19 cellular contexts compared by ENCODE assay signal in the genomic region with DNA sequence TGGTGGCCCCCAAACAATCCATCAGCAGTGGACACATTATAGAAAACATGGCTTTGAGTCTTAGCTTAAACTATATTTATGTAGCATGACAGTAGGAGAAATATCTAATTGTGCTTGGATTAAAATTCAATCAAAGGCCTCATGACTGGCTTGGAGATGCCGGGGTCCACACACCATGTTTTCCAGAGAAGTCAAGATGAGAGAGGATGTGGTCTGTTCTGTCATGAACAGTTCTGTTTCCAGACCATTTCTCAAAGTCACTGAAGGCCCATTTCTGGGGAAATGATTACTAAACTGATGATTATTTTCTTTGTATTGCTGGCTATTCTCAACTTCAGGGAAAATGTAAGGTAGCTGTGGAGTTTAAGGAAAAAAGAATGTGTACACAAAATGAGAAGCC.
DNase-seq lines count a peak whose midpoint lies in the region; ATAC-seq and TF ChIP-seq lines count a peak whose summit lies in the region.
"Had no signal": no experiment of that assay in that cellular context is flagged by ENCODE, and none has a peak within 500 bp of the region (broad histone marks: within the 10 kb centered on the region; RNA-seq: fewer than 3 reads in every experiment).

No MANE protein-coding gene starts in this region.

- no peak for TF ChIP-seq POLR2A in tibial nerve (IDR thresholded peaks at IDR 0.05)

- no peak for TF ChIP-seq EP300 in tibial nerve (IDR thresholded peaks at IDR 0.05)

- peaks cover 8% of the 10 kb centered on the region for H3K27me3 Mint-ChIP-seq in activated T-cell treated with anti-CD3 and anti-CD28 coated beads, Interleukin-2, amount 50 U/mL, for 72 hours (ENCODE audit: low read depth)
- no peaks in the 10 kb centered on the region for H3K27me3 Mint-ChIP-seq in WTC11 (ENCODE audit: low read depth)
- peaks cover 9% of the 10 kb centered on the region for H3K27me3 Mint-ChIP-seq in activated naive CD8-positive, alpha-beta T cell treated with anti-CD3 and anti-CD28 coated beads, Interleukin-2, amount 50 U/mL, for 24 hours

- peak overlapping the region; percentile 90 for H3K27ac Mint-ChIP-seq in activated T-cell treated with anti-CD3 and anti-CD28 coated beads, Interleukin-2, amount 50 U/mL, for 72 hours
- H3K27ac Mint-ChIP-seq in WTC11 = 0 out of 2 replicates have a peak overlapping the region, but pooled peaks have one; percentile 1
- H3K27ac Mint-ChIP-seq in activated naive CD8-positive, alpha-beta T cell treated with anti-CD3 and anti-CD28 coated beads, Interleukin-2, amount 50 U/mL, for 24 hours = peak overlapping the region; percentile 92

- no peaks in the 10 kb centered on the region for H3K4me1 ChIP-seq in tibial nerve

- CTCF ChIA-PET in WTC11 (lab: Charles Lee) = no interaction called here

- H3K36me3 ChIP-seq in tibial nerve = peaks cover 0 to 7% (median 5%) of the 10 kb centered on the region in 3 donors

- no peak for DNase-seq in activated T-cell treated with anti-CD3 and anti-CD28 coated beads, Interleukin-2, amount 50 U/mL, for 72 hours
- no peak for DNase-seq in activated T-cell treated with anti-CD3 and anti-CD28 coated beads, Interleukin-2, amount 50 U/mL, for 1 hour
- DNase-seq in WTC11 (ENCODE audit: low spot score) = no peak
- no peak for DNase-seq in activated naive CD8-positive, alpha-beta T cell treated with anti-CD3 and anti-CD28 coated beads, Interleukin-2, amount 50 U/mL, for 24 hours
- DNase-seq in stimulated activated naive CD8-positive, alpha-beta T cell treated with anti-CD3 and anti-CD28 coated beads, Interleukin-15, Interleukin-2, amounts not matched to agents 100 U/mL and 50 U/mL, for 24 hours = no peak
- DNase-seq in NCI-H1930 (lab: John Stamatoyannopoulos, UW) = no peak
- no peak for DNase-seq in D341Med (ENCODE audit: low spot score)
- DNase-seq in tibial nerve (ENCODE audit: low spot score in 2 of 2) = no peak
- DNase-seq: C1 segment of cervical spinal cord; CD8-positive, alpha-beta memory T cell; DMS79; H7; KBM-7; NCI-H1105 treated with DMSO at 0.1 percent for 48 hours; NCI-H1694; NCI-H2107; NCI-H510A; NCI-H774 had no signal

- peaks cover 1 to 2% of the 10 kb centered on the region in 2 donors for H3K9me3 Mint-ChIP-seq in activated T-cell treated with anti-CD3 and anti-CD28 coated beads, Interleukin-2, amount 50 U/mL, for 72 hours
- no peaks in the 10 kb centered on the region for H3K9me3 Mint-ChIP-seq in WTC11
- no peaks in the 10 kb centered on the region for H3K9me3 Mint-ChIP-seq in activated naive CD8-positive, alpha-beta T cell treated with anti-CD3 and anti-CD28 coated beads, Interleukin-2, amount 50 U/mL, for 24 hours
- H3K9me3 Mint-ChIP-seq: CD8-positive, alpha-beta memory T cell had no signal

- H3K4me3 Mint-ChIP-seq in activated T-cell treated with anti-CD3 and anti-CD28 coated beads, Interleukin-2, amount 50 U/mL, for 72 hours = peak overlapping the region; percentile 28 to 66
- no peak overlapping the region for H3K4me3 Mint-ChIP-seq in WTC11
- peak overlapping the region; percentile 22 for H3K4me3 Mint-ChIP-seq in activated naive CD8-positive, alpha-beta T cell treated with anti-CD3 and anti-CD28 coated beads, Interleukin-2, amount 50 U/mL, for 24 hours
- H3K4me3 Mint-ChIP-seq: CD8-positive, alpha-beta memory T cell had no signal

- no peaks in the 10 kb centered on the region for H3K9me3 ChIP-seq in tibial nerve

- POLR2A ChIA-PET in WTC11 (lab: Charles Lee) = no interaction called here

- WGBS in tibial nerve, 2 donors = 91 to 96% methylated on average over 1 of the region's 1 CpG

- no peaks in the 10 kb centered on the region for H3K27me3 ChIP-seq in tibial nerve

- H3K27ac ChIP-seq in tibial nerve = no peak overlapping the region

- H3K36me3 Mint-ChIP-seq in activated T-cell treated with anti-CD3 and anti-CD28 coated beads, Interleukin-2, amount 50 U/mL, for 72 hours (ENCODE audit: insufficient read depth in 2 of 2) = peaks cover 16 to 25% of the 10 kb centered on the region in 2 donors
- H3K36me3 Mint-ChIP-seq in WTC11 = peaks cover 25% of the 10 kb centered on the region
- H3K36me3 Mint-ChIP-seq in activated naive CD8-positive, alpha-beta T cell treated with anti-CD3 and anti-CD28 coated beads, Interleukin-2, amount 50 U/mL, for 24 hours (ENCODE audit: low read depth) = peaks cover 38% of the 10 kb centered on the region

- peak; percentile 69 to 74 for ATAC-seq in activated T-cell treated with anti-CD3 and anti-CD28 coated beads, Interleukin-2, amount 50 U/mL, for 72 hours (replicated peaks in 1 of 2)
- ATAC-seq in WTC11 = no peak
- peak; percentile 69 for ATAC-seq in activated naive CD8-positive, alpha-beta T cell treated with anti-CD3 and anti-CD28 coated beads, Interleukin-2, amount 50 U/mL, for 24 hours
- ATAC-seq in stimulated activated naive CD8-positive, alpha-beta T cell treated with anti-CD3 and anti-CD28 coated beads, Interleukin-15, Interleukin-2, amounts not matched to agents 100 U/mL and 50 U/mL, for 24 hours = peak; percentile 67
- ATAC-seq: Right ventricle myocardium inferior had no signal

- no peak for TF ChIP-seq CTCF in WTC11 (IDR thresholded peaks at IDR 0.05)
- no peak for TF ChIP-seq CTCF in tibial nerve (IDR thresholded peaks at IDR 0.05)

- no peak overlapping the region for H3K4me3 ChIP-seq in tibial nerve

- H3K4me1 Mint-ChIP-seq in activated T-cell treated with anti-CD3 and anti-CD28 coated beads, Interleukin-2, amount 50 U/mL, for 72 hours (ENCODE audit: low read depth) = peaks cover 47% of the 10 kb centered on the region
- no peaks in the 10 kb centered on the region for H3K4me1 Mint-ChIP-seq in WTC11
- H3K4me1 Mint-ChIP-seq in activated naive CD8-positive, alpha-beta T cell treated with anti-CD3 and anti-CD28 coated beads, Interleukin-2, amount 50 U/mL, for 24 hours = peaks cover 45% of the 10 kb centered on the region
- H3K4me1 Mint-ChIP-seq: CD8-positive, alpha-beta memory T cell had no signal

TF ChIP-seq in WTC11, 78 proteins besides CTCF, POLR2A, EP300 and RAD21:
- TF ChIP-seq RORB (CRISPR knock-in tag; IDR thresholded peaks at IDR 0.05) (no peak), ATF1 (CRISPR knock-in tag; IDR thresholded peaks at IDR 0.05) (no peak)

Comparison
In these comparisons a context has a peak if more than half of its experiments do, and no peak if none do; other contexts are left out.
1. H3K27ac Mint-ChIP-seq: peak in every context shown above with its lines; median percentile 92 in activated naive CD8-positive, alpha-beta T cell treated with anti-CD3 and anti-CD28 coated beads, Interleukin-2, amount 50 U/mL, for 24 hours; 90 in activated T-cell treated with anti-CD3 and anti-CD28 coated beads, Interleukin-2, amount 50 U/mL, for 72 hours; 1 in WTC11.